8 cellular contexts compared by ENCODE assay signal in genomic region chrX:24026403-24026801, GRCh38. TPM values are rescaled to one million over a fixed set of nuclear protein-coding genes. Genes with fewer than 3 reads are reported as not detected.
DNase-seq lines count a peak whose midpoint lies in the region; ATAC-seq, FAIRE-seq and TF ChIP-seq lines count a peak whose summit lies in the region.

No MANE protein-coding gene starts in this region.

- no peak for ATAC-seq in lower lobe of right lung
- no peak for ATAC-seq in GM21390 (IDR thresholded peaks at IDR 0.05; ENCODE audit: unreplicated experiment)

- TF ChIP-seq POLR2A in uterus (IDR thresholded peaks at IDR 0.05), result no peak

- H3K36me3 ChIP-seq in lower lobe of right lung (no peaks in the 10 kb centered on the region), uterus (no peaks in the 10 kb centered on the region)

- H3K4me1 ChIP-seq in lower lobe of right lung, result no peaks in the 10 kb centered on the region
- H3K4me1 ChIP-seq in uterus, result no peaks in the 10 kb centered on the region

- TF ChIP-seq CTCF in AG10803 (conservative IDR thresholded peaks at IDR 0.05; ENCODE audit: low read length), result no peak
- TF ChIP-seq CTCF in HFFc6 (IDR thresholded peaks at IDR 0.05), result no peak
- TF ChIP-seq CTCF in astrocyte of the spinal cord (IDR thresholded peaks at IDR 0.05; ENCODE audit: low read depth, low read length), result no peak
- TF ChIP-seq CTCF in lower lobe of right lung (IDR thresholded peaks at IDR 0.05), result no peak
- no peak for TF ChIP-seq CTCF in uterus (IDR thresholded peaks at IDR 0.05)
- no peak for TF ChIP-seq CTCF in D721Med (IDR thresholded peaks at IDR 0.05; ENCODE audit: insufficient read depth, missing control alignments)

- in situ Hi-C loops in astrocyte of the spinal cord (cut with HindIII; ENCODE audit: low sequenced_read_pairs), result no loop called here

- H3K9me3 ChIP-seq in lower lobe of right lung, result no peaks in the 10 kb centered on the region
- H3K9me3 ChIP-seq in uterus, result no peaks in the 10 kb centered on the region

- intact Hi-C loops in lower lobe of right lung (cut with DNase I), result no loop called here
- intact Hi-C loops in uterus (cut with DNase I; ENCODE audit: low total_unique reads), result loop anchor here (10.0 kb wide), 1 partner anchor 112 kb away; no protein-coding TSS in a partner anchor

- DNase-seq in AG10803 (ENCODE audit: low read depth) (no peak), HFFc6 (no peak), astrocyte of the spinal cord (ENCODE audit: low read depth, low spot score) (peak; percentile 36), lower lobe of right lung (no peak), uterus (no peak), AG08395 (ENCODE audit: low spot score) (no peak), D721Med (ENCODE audit: insufficient read length, low spot score) (no peak)

- H3K27ac ChIP-seq in lower lobe of right lung (peak overlapping the region; percentile 95), uterus (peak overlapping the region; percentile 92 to 97)

- H3K27ac Mint-ChIP-seq in HFFc6, result peak overlapping the region; percentile 97

- peaks cover 11% of the 10 kb centered on the region for H3K4me1 Mint-ChIP-seq in HFFc6 (ENCODE audit: low read depth)

- no peak for FAIRE-seq in D721Med (lab: Jason Lieb, UNC)

- peak overlapping the region; percentile 91 for H3K4me3 Mint-ChIP-seq in HFFc6

- peaks cover 2% of the 10 kb centered on the region for H3K27me3 Mint-ChIP-seq in HFFc6 (ENCODE audit: insufficient read depth)

- H3K36me3 Mint-ChIP-seq in HFFc6 (ENCODE audit: low read depth), result 0 out of 2 replicates have a peak, but pooled peaks cover 6% of the 10 kb centered on the region

- no peaks in the 10 kb centered on the region for H3K9me3 Mint-ChIP-seq in HFFc6

- no peaks in the 10 kb centered on the region for H3K27me3 ChIP-seq in lower lobe of right lung (ENCODE audit: low read depth)
- peaks cover 0 to 4% of the 10 kb centered on the region in 2 donors for H3K27me3 ChIP-seq in uterus

- H3K4me3 ChIP-seq in AG10803 (ENCODE audit: low read length), result peak overlapping the region; percentile 78
- H3K4me3 ChIP-seq in astrocyte of the spinal cord (ENCODE audit: low read depth, low read length), result peak overlapping the region; percentile 66
- peak overlapping the region; percentile 75 for H3K4me3 ChIP-seq in lower lobe of right lung
- H3K4me3 ChIP-seq in uterus, result peak overlapping the region; percentile 54 to 74

RNA-seq across cellular contexts. Expression of gene KLHL15, which starts 0.6 kb away (rescaled TPM):
- total RNA-seq in HFFc6 (2021; fragmentation: NEBNext Ultra II Directional; extraction: Animal tissue kit (Norgen Biotek cat#: 25700)), result 1 to 10 TPM; 6.6 to 9.0 (median 7.8) TPM
- total RNA-seq in lower lobe of right lung (6.3 TPM), uterus (10 to 100 TPM in 3 of 4 donors, 1 to 10 TPM in 1; 8.7 to 47.1 (median 17.7) TPM)

RNA-seq across cellular contexts. Expression of gene EIF2S3, which starts 28.4 kb away (rescaled TPM):
- total RNA-seq in HFFc6 (2021; fragmentation: NEBNext Ultra II Directional; extraction: Animal tissue kit (Norgen Biotek cat#: 25700)), result 100 to 1,000 TPM; 137 to 153 (median 145) TPM
- 174 TPM for total RNA-seq in lower lobe of right lung
- 100 to 1,000 TPM in 2 of 4 donors, 10 to 100 TPM in 2; 86.8 to 374 (median 152) TPM for total RNA-seq in uterus
